12 cellular contexts compared by ENCODE assay signal in the genomic region with DNA sequence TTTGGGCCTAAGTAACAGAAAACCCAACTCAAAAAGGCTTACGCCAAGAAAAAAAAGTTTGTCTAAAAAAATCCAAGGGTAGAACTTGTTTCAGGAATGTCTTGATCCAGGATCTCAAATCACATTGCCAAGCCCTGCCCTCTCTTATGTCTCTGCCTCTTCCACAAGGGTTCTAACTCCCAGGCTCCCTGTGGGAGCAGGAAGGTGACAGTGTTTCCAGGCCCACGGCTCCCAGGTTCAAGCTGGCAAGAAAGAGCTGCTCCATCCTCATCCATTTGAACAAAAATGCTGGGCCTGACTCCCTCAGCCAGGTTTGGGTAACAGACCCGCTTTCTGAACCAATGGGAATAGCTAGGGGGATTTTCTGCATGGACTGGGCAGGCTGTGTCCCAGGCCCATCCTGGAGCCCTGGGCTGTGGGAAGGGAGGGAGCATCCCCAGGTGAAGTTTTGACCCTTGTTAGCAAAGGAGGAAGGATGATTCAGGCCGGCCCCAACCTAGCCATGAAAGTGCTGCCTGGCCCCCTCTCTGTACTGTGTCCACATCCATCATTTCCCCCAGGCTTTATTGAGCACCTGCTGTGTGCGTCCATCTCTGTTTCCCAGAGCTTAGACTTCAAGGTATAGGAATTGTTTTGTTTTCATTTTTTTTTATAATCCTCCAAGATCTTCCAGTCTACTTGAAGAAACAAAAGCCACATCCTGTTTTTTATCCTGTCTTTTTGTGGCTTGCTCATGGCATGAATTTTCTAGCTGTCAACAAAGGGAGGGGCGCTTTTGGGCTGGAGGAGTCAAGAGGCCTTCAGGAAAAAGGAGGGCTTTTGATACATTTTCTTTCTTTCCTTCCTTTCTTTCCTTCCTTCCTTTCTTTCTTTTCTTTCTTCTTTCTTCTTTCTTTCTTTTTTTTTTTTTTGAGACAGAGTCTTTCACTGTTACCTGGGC.
DNase-seq lines count a peak whose midpoint lies in the region; FAIRE-seq and TF ChIP-seq lines count a peak whose summit lies in the region.
"Had no signal": no experiment of that assay in that cellular context is flagged by ENCODE, and none has a peak within 500 bp of the region (broad histone marks: within the 10 kb centered on the region; RNA-seq: fewer than 3 reads in every experiment).

No MANE protein-coding gene starts in this region.

- no peak overlapping the region for H3K9ac ChIP-seq in kidney (ENCODE audit: low read length in 2 of 2)

- H3K4me3 ChIP-seq in kidney (ENCODE audit: low read length in 2 of 2) (no peak overlapping the region), vagina (no peak overlapping the region)
- H3K4me3 ChIP-seq: prostate gland had no signal

- H3K27me3 ChIP-seq in vagina, result no peaks in the 10 kb centered on the region

- no peak for FAIRE-seq in kidney (lab: Jason Lieb, UNC)

- H3K9me3 Mint-ChIP-seq in HFFc6, result no peaks in the 10 kb centered on the region

- DNase-seq in HFFc6 (peak; percentile 10), kidney (peak; percentile 35), vagina (ENCODE audit: extremely low spot score in 2 of 2) (no peak), COR-L47 (lab: John Stamatoyannopoulos, UW) (no peak), activated gamma-delta T cell treated with Interleukin-2 at 50 U/mL for 16 hours (no peak), occipital lobe (lab: John Stamatoyannopoulos, UW) (no peak)
- DNase-seq: SIG-M5; stimulated activated CD4-positive, alpha-beta T cell treated with anti-CD3 and anti-CD28 coated beads, Interleukin-4, amount 100 ng/mL, for 4 hours had no signal

- H3K36me3 ChIP-seq in kidney (ENCODE audit: control insufficient read depth in 1 of 2, insufficient read depth in 2 of 2, low read length in 2 of 2) (no peaks in the 10 kb centered on the region), vagina (no peaks in the 10 kb centered on the region)
- H3K36me3 ChIP-seq: prostate gland had no signal

- TF ChIP-seq CTCF in HFFc6 (IDR thresholded peaks at IDR 0.05), result no peak
- TF ChIP-seq CTCF in kidney (IDR thresholded peaks at IDR 0.05; ENCODE audit: borderline replicate concordance, extremely low read depth, insufficient read depth), result no peak
- TF ChIP-seq CTCF in vagina (IDR thresholded peaks at IDR 0.05), result no peak

- WGBS in adipose tissue, 3 donors, result 79 to 85% (median 81%) methylated on average over 6 of the region's 6 CpGs

- peaks cover 30% of the 10 kb centered on the region for H3K4me1 Mint-ChIP-seq in HFFc6 (ENCODE audit: low read depth)
- H3K4me1 Mint-ChIP-seq: brain had no signal

- H3K36me3 Mint-ChIP-seq in HFFc6 (ENCODE audit: low read depth), result no peaks in the 10 kb centered on the region; the same call in 1 of the 2 replicates
- H3K36me3 Mint-ChIP-seq: brain had no signal

- peak overlapping the region; percentile 91 for H3K27ac Mint-ChIP-seq in HFFc6

- H3K4me3 Mint-ChIP-seq in HFFc6, result no peak overlapping the region; the same call in none of the 2 replicates
- H3K4me3 Mint-ChIP-seq: brain had no signal

- no peaks in the 10 kb centered on the region for H3K9me3 ChIP-seq in kidney (ENCODE audit: control insufficient read depth in 1 of 2, low read length in 2 of 2)
- H3K9me3 ChIP-seq in vagina, result no peaks in the 10 kb centered on the region
- H3K9me3 ChIP-seq: prostate gland had no signal

- H3K27ac ChIP-seq in adipose tissue (ENCODE audit: low read depth, low read length) (peak overlapping the region; percentile 42), kidney (ENCODE audit: low read depth in 2 of 2, low read length in 2 of 2) (no peak overlapping the region), vagina (peak overlapping the region; percentile 88)
- H3K27ac ChIP-seq: HL-60, prostate gland had no signal

- no peak for TF ChIP-seq POLR2A in vagina (IDR thresholded peaks at IDR 0.05)

- intact Hi-C loops in kidney (cut with DNase I) (no loop called here), vagina (cut with DNase I) (no loop called here)

- H3K27me3 Mint-ChIP-seq in HFFc6 (ENCODE audit: insufficient read depth), result peaks cover 6% of the 10 kb centered on the region

- H3K4me1 ChIP-seq in kidney (ENCODE audit: control insufficient read depth in 1 of 2, insufficient read depth in 1 of 2, low read depth in 1 of 2, low read length in 2 of 2) (no peaks in the 10 kb centered on the region), vagina (peaks cover 30% of the 10 kb centered on the region)

Comparison
In these comparisons a context has a peak if more than half of its experiments do, and no peak if none do; other contexts are left out.
1. DNase-seq: peak in HFFc6 (single experiment) and kidney (single experiment); none in vagina (0 of 2), COR-L47 (single experiment), activated gamma-delta T cell treated with Interleukin-2 at 50 U/mL for 16 hours (single experiment) and occipital lobe (single experiment).
2. H3K27ac ChIP-seq: peak in adipose tissue (single experiment) and vagina (single experiment); none in kidney (0 of 2).